Comparison of ENCODE assay signal across 1 cellular context in the genomic region with DNA sequence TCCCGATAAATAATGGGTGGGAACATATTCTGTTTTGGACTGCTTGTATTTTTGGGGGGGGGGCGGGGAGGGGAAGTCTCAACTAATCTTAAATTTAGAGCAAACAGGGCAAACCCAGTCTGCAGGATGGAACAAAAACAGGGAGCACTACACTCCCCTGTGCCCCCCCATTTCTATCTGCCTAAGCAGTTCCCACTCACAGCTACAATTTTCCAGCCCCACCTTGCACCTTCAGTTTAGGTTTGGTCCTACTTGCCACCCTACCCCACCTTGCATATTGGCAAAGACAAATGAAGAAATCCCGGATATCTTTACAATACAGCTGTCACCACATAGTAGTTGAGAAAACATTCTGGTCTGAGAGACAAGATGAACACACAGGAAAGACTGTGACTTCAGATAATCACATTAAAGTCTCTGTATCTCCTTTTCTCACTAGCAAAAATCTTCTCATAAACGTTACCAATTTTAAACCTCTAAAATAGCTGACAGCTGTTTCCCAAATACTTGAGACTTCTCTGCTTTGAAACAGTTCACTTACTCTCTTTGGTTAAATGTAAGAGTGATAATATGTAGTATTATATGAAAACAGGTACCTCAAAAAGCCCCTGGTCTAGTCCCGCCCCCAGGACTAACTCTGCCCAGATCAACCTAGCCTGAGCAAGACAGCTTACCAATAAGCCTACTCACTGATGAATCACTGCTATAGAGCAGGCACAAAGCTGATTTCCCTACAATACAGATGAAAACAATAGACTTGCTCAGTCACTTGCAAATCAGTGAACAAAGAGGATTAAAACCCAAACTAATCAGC.
TF ChIP-seq lines count a peak whose summit lies in the region.

No MANE protein-coding gene starts in this region.

TF ChIP-seq in K562, 482 proteins besides CTCF, POLR2A, EP300 and RAD21 (continued from another document):
- TF ChIP-seq ZBTB34 (CRISPR knock-in tag; IDR thresholded peaks at IDR 0.05) (no peak), SNRNP70 (optimal IDR thresholded peaks at IDR 0.05; ENCODE audit: low read depth, low read length) (no peak), MTA3 (IDR thresholded peaks at IDR 0.05; ENCODE audit: borderline replicate concordance) (no peak), HDAC3 (IDR thresholded peaks at IDR 0.05; ENCODE audit: borderline replicate concordance, partially characterized antibody) (peak; percentile 45), BRF1 (IDR thresholded peaks at IDR 0.05; ENCODE audit: borderline replicate concordance, extremely low read depth, insufficient read length) (no peak), DMBX1 (CRISPR knock-in tag; IDR thresholded peaks at IDR 0.05; ENCODE audit: borderline replicate concordance) (peak; percentile 50; the same call in 1 of the 2 replicates), MCM2 (IDR thresholded peaks at IDR 0.05; ENCODE audit: low read depth) (no peak), KAT7 (CRISPR knock-in tag; IDR thresholded peaks at IDR 0.05; ENCODE audit: borderline replicate concordance) (0 out of 2 replicates have a peak, but pooled peaks have one; percentile 33), WHSC1 (IDR thresholded peaks at IDR 0.05; ENCODE audit: low read length) (no peak), ZNF444 (CRISPR knock-in tag; IDR thresholded peaks at IDR 0.05) (no peak), PML (IDR thresholded peaks at IDR 0.05; ENCODE audit: low read length) (peak; percentile 83; the same call in 1 of the 2 replicates), CBFA2T3 (IDR thresholded peaks at IDR 0.05) (peak; percentile 94), KLF16 (IDR thresholded peaks at IDR 0.05) (peak; percentile 80), ZC3H11A (IDR thresholded peaks at IDR 0.05; ENCODE audit: low read depth, low read length) (no peak), FOS (IDR thresholded peaks at IDR 0.05; ENCODE audit: extremely low read depth, insufficient read length) (no peak), NR2F6 (CRISPR knock-in tag; IDR thresholded peaks at IDR 0.05) (0 out of 2 replicates have a peak, but pooled peaks have one; percentile 14), POLR2B (IDR thresholded peaks at IDR 0.05; ENCODE audit: low read depth, partially characterized antibody) (peak; percentile 17), ZNF324 (CRISPR knock-in tag; IDR thresholded peaks at IDR 0.05) (no peak), ZNF263 (CRISPR knock-in tag; IDR thresholded peaks at IDR 0.05; ENCODE audit: borderline replicate concordance) (0 out of 2 replicates have a peak, but pooled peaks have one; percentile 40), FOXA3 (CRISPR knock-in tag; conservative IDR thresholded peaks at IDR 0.05 in 1 of 2, IDR thresholded peaks at IDR 0.05 in 1 of 2) (peak in 1 of 2 experiments; percentile 70; a peak in 2 of 4 replicates), SREBF2 (CRISPR knock-in tag; IDR thresholded peaks at IDR 0.05) (no peak), MAZ (CRISPR knock-in tag; conservative IDR thresholded peaks at IDR 0.05 in 1 of 2, IDR thresholded peaks at IDR 0.05 in 1 of 2) (0 out of 4 replicates have a peak, but pooled peaks of 1 of the 2 experiments have one; percentile 49), BCOR (IDR thresholded peaks at IDR 0.05) (no peak), KDM1A (IDR thresholded peaks at IDR 0.05) (peak; percentile 72 to 85), ZBTB17 (CRISPR knock-in tag; IDR thresholded peaks at IDR 0.05) (0 out of 2 replicates have a peak, but pooled peaks have one; percentile 54)
- TF ChIP-seq, protein P1, sequence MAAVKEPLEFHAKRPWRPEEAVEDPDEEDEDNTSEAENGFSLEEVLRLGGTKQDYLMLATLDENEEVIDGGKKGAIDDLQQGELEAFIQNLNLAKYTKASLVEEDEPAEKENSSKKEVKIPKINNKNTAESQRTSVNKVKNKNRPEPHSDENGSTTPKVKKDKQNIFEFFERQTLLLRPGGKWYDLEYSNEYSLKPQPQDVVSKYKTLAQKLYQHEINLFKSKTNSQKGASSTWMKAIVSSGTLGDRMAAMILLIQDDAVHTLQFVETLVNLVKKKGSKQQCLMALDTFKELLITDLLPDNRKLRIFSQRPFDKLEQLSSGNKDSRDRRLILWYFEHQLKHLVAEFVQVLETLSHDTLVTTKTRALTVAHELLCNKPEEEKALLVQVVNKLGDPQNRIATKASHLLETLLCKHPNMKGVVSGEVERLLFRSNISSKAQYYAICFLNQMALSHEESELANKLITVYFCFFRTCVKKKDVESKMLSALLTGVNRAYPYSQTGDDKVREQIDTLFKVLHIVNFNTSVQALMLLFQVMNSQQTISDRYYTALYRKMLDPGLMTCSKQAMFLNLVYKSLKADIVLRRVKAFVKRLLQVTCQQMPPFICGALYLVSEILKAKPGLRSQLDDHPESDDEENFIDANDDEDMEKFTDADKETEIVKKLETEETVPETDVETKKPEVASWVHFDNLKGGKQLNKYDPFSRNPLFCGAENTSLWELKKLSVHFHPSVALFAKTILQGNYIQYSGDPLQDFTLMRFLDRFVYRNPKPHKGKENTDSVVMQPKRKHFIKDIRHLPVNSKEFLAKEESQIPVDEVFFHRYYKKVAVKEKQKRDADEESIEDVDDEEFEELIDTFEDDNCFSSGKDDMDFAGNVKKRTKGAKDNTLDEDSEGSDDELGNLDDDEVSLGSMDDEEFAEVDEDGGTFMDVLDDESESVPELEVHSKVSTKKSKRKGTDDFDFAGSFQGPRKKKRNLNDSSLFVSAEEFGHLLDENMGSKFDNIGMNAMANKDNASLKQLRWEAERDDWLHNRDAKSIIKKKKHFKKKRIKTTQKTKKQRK (IDR thresholded peaks at IDR 0.05; ENCODE audit: borderline replicate concordance, low read depth, low read length) = no peak
